In the genomic region with DNA sequence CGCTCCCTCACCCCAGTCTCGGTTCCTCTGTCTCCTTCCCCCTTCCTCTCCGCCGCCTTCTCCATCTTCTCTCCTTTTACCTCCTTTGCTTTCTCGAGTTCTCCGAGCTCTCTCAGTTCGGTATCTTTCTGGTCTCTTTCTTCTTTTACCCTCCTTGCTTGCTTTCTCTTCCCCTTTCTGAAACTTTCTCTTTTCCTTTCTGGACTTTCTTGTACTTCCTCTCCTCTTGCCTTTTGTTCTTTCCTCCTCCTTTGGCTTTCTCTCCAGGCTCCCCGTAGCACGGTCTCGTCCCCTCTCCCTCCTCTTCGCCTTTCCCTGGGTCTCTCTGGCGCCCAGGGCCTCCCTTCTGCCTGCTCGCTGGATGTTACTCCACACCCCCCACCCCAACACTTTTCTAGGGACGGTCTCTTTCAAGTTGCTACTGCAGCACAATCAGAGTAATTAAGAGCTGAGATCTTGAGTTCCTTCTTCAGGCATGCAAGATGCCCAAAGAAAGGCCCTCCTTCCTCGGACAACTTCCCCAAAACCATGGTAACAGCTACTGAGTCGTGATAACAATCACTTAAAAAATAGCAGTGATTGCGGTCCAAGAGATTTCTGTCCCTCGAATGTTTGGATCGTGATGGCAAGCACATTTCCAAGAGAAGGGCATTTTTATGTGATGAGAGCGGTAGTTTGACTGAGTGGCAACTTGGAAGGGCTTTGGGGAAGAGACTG, we compare ENCODE assay signal across 9 cellular contexts. TPM values are rescaled to one million over a fixed set of nuclear protein-coding genes. Genes with fewer than 3 reads are reported as not detected.
DNase-seq lines count a peak whose midpoint lies in the region; ATAC-seq and TF ChIP-seq lines count a peak whose summit lies in the region.
"Had no signal": no experiment of that assay in that cellular context is flagged by ENCODE, and none has a peak within 500 bp of the region (broad histone marks: within the 10 kb centered on the region; RNA-seq: fewer than 3 reads in every experiment).

No MANE protein-coding gene starts in this region.

- intact Hi-C loops in testis (cut with DNase I; ENCODE audit: low total_unique reads): no loop called here
- intact Hi-C loops in activated CD4-positive, alpha-beta memory T cell treated with anti-CD3 and anti-CD28 coated beads for 36 hours (cut with micrococcal nuclease): no loop called here

- DNase-seq in T-helper 2 cell treated with Interferon-gamma antibody and Interleukin-4, amounts not matched to agents 5 μg/mL and 100 μg/mL, for 36 hours (ENCODE audit: low spot score): no peak
- DNase-seq in T-helper 2 cell (no peak), iPS-NIHi11 (ENCODE audit: low spot score) (peak; percentile 20), testis (no peak), NCI-H2196 treated with DMSO at 0.1 percent for 48 hours (lab: John Stamatoyannopoulos, UW; ENCODE audit: unreplicated experiment) (no peak), erythroblast (lab: John Stamatoyannopoulos, UW) (no peak)
- DNase-seq in activated CD4-positive, alpha-beta memory T cell treated with anti-CD3 and anti-CD28 coated beads for 36 hours: no peak
- DNase-seq: CD8-positive, alpha-beta memory T cell had no signal

- H3K9me3 Mint-ChIP-seq in T-helper 2 cell treated with Interferon-gamma antibody and Interleukin-4, amounts not matched to agents 5 μg/mL and 100 μg/mL, for 36 hours: no peaks in the 10 kb centered on the region
- peaks cover 3% of the 10 kb centered on the region for H3K9me3 Mint-ChIP-seq in activated T-helper 17 cell treated with anti-CD3 and anti-CD28 coated beads, Interleukin-2, amount 50 U/mL, for 72 hours
- no peaks in the 10 kb centered on the region for H3K9me3 Mint-ChIP-seq in activated CD4-positive, alpha-beta memory T cell treated with anti-CD3 and anti-CD28 coated beads for 36 hours

- H3K27ac ChIP-seq in testis: peak overlapping the region in 1 of 2 donors; percentile 63

- H3K27ac Mint-ChIP-seq in T-helper 2 cell treated with Interferon-gamma antibody and Interleukin-4, amounts not matched to agents 5 μg/mL and 100 μg/mL, for 36 hours: peak overlapping the region; percentile 74
- no peak overlapping the region for H3K27ac Mint-ChIP-seq in activated T-helper 17 cell treated with anti-CD3 and anti-CD28 coated beads, Interleukin-2, amount 50 U/mL, for 72 hours
- no peak overlapping the region for H3K27ac Mint-ChIP-seq in activated CD4-positive, alpha-beta memory T cell treated with anti-CD3 and anti-CD28 coated beads for 36 hours
- H3K27ac Mint-ChIP-seq: CD8-positive, alpha-beta memory T cell had no signal

- H3K4me3 ChIP-seq in testis: peak overlapping the region; percentile 49 to 55

- peak overlapping the region; percentile 59 for H3K4me3 Mint-ChIP-seq in T-helper 2 cell treated with Interferon-gamma antibody and Interleukin-4, amounts not matched to agents 5 μg/mL and 100 μg/mL, for 36 hours
- H3K4me3 Mint-ChIP-seq in activated T-helper 17 cell treated with anti-CD3 and anti-CD28 coated beads, Interleukin-2, amount 50 U/mL, for 72 hours: peak overlapping the region; percentile 50
- no peak overlapping the region for H3K4me3 Mint-ChIP-seq in activated CD4-positive, alpha-beta memory T cell treated with anti-CD3 and anti-CD28 coated beads for 36 hours

- H3K36me3 ChIP-seq in testis (ENCODE audit: low read depth, missing control alignments): no peaks in the 10 kb centered on the region

- TF ChIP-seq POLR2A in testis (IDR thresholded peaks at IDR 0.05) (no peak), erythroblast (IDR thresholded peaks at IDR 0.05; ENCODE audit: low read length) (no peak)

- peaks cover 3% of the 10 kb centered on the region for H3K4me1 Mint-ChIP-seq in T-helper 2 cell treated with Interferon-gamma antibody and Interleukin-4, amounts not matched to agents 5 μg/mL and 100 μg/mL, for 36 hours (ENCODE audit: low read depth)
- H3K4me1 Mint-ChIP-seq in activated T-helper 17 cell treated with anti-CD3 and anti-CD28 coated beads, Interleukin-2, amount 50 U/mL, for 72 hours: peaks cover 6% of the 10 kb centered on the region
- H3K4me1 Mint-ChIP-seq in activated CD4-positive, alpha-beta memory T cell treated with anti-CD3 and anti-CD28 coated beads for 36 hours (ENCODE audit: low read depth): peaks cover 15% of the 10 kb centered on the region

- ATAC-seq in activated T-helper 17 cell treated with anti-CD3 and anti-CD28 coated beads, Interleukin-2, amount 50 U/mL, for 72 hours (replicated peaks): no peak

- H3K27me3 Mint-ChIP-seq in T-helper 2 cell treated with Interferon-gamma antibody and Interleukin-4, amounts not matched to agents 5 μg/mL and 100 μg/mL, for 36 hours (ENCODE audit: low read depth): peaks cover 64% of the 10 kb centered on the region
- peaks cover 49% of the 10 kb centered on the region for H3K27me3 Mint-ChIP-seq in activated T-helper 17 cell treated with anti-CD3 and anti-CD28 coated beads, Interleukin-2, amount 50 U/mL, for 72 hours
- H3K27me3 Mint-ChIP-seq in activated CD4-positive, alpha-beta memory T cell treated with anti-CD3 and anti-CD28 coated beads for 36 hours: peaks cover 53% of the 10 kb centered on the region

- CTCF ChIA-PET in activated CD4-positive, alpha-beta memory T cell treated with anti-CD3 and anti-CD28 coated beads for 36 hours (lab: Charles Lee): no interaction called here

- WGBS in testis, 2 donors: 8 to 11% methylated on average over 20 of the region's 20 CpGs

- H3K36me3 Mint-ChIP-seq in T-helper 2 cell treated with Interferon-gamma antibody and Interleukin-4, amounts not matched to agents 5 μg/mL and 100 μg/mL, for 36 hours (ENCODE audit: low read depth): no peaks in the 10 kb centered on the region
- peaks cover 7% of the 10 kb centered on the region for H3K36me3 Mint-ChIP-seq in activated T-helper 17 cell treated with anti-CD3 and anti-CD28 coated beads, Interleukin-2, amount 50 U/mL, for 72 hours (ENCODE audit: low read depth)
- no peaks in the 10 kb centered on the region for H3K36me3 Mint-ChIP-seq in activated CD4-positive, alpha-beta memory T cell treated with anti-CD3 and anti-CD28 coated beads for 36 hours
- H3K36me3 Mint-ChIP-seq: CD8-positive, alpha-beta memory T cell had no signal

- H3K4me1 ChIP-seq in testis: peaks cover 6% of the 10 kb centered on the region

- no peak for TF ChIP-seq CTCF in testis (IDR thresholded peaks at IDR 0.05)

- no peaks in the 10 kb centered on the region for H3K9me3 ChIP-seq in testis

- POLR2A ChIA-PET in activated CD4-positive, alpha-beta memory T cell treated with anti-CD3 and anti-CD28 coated beads for 36 hours (lab: Charles Lee): no interaction called here

- H3K27me3 ChIP-seq in testis: no peaks in the 10 kb centered on the region

RNA-seq across cellular contexts. Expression of gene TENM4, which starts 0.5 kb away (rescaled TPM):
- under 1 TPM in 1 of 2 donors, not detected in 1; 0.15 TPM for total RNA-seq in activated T-helper 17 cell treated with anti-CD3 and anti-CD28 coated beads, Interleukin-2, amount 50 U/mL, for 72 hours
- 10 to 100 TPM; 11.4 to 17.9 TPM for total RNA-seq in testis
- polyA plus RNA-seq in testis (ENCODE audit: insufficient read depth, low read depth, low replicate concordance): 10.6 TPM
- total RNA-seq in activated CD4-positive, alpha-beta memory T cell treated with anti-CD3 and anti-CD28 coated beads for 36 hours: not detected
- total RNA-seq: CD8-positive, alpha-beta memory T cell had no signal
- polyA plus RNA-seq: CD8-positive, alpha-beta memory T cell had no signal

Comparison
In these comparisons a context has a peak if more than half of its experiments do, and no peak if none do; other contexts are left out.
1. RNA of gene TENM4, which starts 0.5 kb away (total RNA-seq): 11.4 to 17.9 TPM in testis; 0.15 TPM in activated T-helper 17 cell treated with anti-CD3 and anti-CD28 coated beads, Interleukin-2, amount 50 U/mL, for 72 hours and not detected in activated CD4-positive, alpha-beta memory T cell treated with anti-CD3 and anti-CD28 coated beads for 36 hours; every median in the first group is over 10 times any median in the second.